ENCODE assay signal across 1 cellular context in the genomic region with DNA sequence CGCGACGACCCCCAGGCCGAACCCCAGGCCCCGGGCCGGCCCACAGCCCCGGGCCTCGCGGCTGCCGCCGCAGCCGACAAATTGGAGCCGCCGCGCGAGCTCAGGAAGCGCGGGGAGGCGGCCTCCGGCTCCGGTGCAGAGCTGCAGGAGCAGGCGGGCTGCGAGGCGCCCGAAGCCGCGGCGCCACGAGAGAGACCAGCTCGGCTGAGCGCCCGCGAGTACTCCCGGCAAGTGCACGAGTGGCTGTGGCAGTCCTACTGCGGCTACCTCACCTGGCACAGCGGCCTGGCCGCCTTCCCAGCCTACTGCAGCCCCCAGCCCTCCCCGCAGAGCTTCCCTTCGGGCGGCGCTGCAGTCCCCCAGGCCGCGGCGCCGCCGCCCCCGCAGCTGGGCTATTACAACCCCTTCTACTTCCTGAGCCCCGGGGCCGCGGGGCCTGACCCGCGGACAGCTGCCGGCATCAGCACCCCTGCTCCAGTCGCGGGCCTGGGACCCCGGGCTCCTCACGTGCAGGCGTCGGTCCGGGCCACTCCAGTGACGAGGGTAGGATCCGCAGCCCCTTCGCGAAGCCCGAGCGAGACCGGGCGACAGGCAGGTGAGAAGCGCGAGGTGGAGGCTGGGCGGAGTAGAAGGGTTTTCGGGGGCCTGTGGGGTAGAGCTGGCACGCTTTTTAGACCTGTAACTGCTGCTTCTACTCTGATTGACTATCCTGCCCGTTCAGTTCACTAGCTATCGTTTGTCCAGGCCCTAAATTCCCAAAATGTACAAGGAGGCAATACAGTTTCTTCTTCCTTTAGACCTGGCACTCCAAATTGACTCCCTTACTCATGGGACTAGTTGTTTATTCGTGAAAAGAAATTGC.
A peak's percentile ranks its signal among the peaks of the same experiment; 100 is the strongest.
TF ChIP-seq lines count a peak whose summit lies in the region.

No MANE protein-coding gene starts in this region.

TF ChIP-seq in HepG2, 621 proteins besides CTCF, POLR2A, EP300 and RAD21 (continued from another document and continues in another):
- no peak for TF ChIP-seq ZMYM3 (CRISPR knock-in tag; IDR thresholded peaks at IDR 0.05)
- no peak for TF ChIP-seq ZNF747 (CRISPR knock-in tag; IDR thresholded peaks at IDR 0.05; ENCODE audit: borderline replicate concordance)
- TF ChIP-seq ZNF644 (CRISPR knock-in tag; IDR thresholded peaks at IDR 0.05; ENCODE audit: low read depth): no peak
- TF ChIP-seq HMGA1 (CRISPR knock-in tag; conservative IDR thresholded peaks at IDR 0.05): no peak
- no peak for TF ChIP-seq POGZ (CRISPR knock-in tag; IDR thresholded peaks at IDR 0.05)
- TF ChIP-seq, protein P1, sequence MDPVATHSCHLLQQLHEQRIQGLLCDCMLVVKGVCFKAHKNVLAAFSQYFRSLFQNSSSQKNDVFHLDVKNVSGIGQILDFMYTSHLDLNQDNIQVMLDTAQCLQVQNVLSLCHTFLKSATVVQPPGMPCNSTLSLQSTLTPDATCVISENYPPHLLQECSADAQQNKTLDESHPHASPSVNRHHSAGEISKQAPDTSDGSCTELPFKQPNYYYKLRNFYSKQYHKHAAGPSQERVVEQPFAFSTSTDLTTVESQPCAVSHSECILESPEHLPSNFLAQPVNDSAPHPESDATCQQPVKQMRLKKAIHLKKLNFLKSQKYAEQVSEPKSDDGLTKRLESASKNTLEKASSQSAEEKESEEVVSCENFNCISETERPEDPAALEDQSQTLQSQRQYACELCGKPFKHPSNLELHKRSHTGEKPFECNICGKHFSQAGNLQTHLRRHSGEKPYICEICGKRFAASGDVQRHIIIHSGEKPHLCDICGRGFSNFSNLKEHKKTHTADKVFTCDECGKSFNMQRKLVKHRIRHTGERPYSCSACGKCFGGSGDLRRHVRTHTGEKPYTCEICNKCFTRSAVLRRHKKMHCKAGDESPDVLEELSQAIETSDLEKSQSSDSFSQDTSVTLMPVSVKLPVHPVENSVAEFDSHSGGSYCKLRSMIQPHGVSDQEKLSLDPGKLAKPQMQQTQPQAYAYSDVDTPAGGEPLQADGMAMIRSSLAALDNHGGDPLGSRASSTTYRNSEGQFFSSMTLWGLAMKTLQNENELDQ (CRISPR knock-in tag; IDR thresholded peaks at IDR 0.05; ENCODE audit: borderline replicate concordance): no peak
- no peak for TF ChIP-seq ZNF326 (CRISPR knock-in tag; IDR thresholded peaks at IDR 0.05; ENCODE audit: borderline replicate concordance)
- TF ChIP-seq, protein P2, sequence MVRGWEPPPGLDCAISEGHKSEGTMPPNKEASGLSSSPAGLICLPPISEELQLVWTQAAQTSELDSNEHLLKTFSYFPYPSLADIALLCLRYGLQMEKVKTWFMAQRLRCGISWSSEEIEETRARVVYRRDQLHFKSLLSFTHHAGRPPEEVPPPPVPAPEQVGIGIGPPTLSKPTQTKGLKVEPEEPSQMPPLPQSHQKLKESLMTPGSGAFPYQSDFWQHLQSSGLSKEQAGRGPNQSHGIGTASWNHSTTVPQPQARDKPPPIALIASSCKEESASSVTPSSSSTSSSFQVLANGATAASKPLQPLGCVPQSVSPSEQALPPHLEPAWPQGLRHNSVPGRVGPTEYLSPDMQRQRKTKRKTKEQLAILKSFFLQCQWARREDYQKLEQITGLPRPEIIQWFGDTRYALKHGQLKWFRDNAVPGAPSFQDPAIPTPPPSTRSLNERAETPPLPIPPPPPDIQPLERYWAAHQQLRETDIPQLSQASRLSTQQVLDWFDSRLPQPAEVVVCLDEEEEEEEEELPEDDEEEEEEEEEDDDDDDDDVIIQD (CRISPR knock-in tag; IDR thresholded peaks at IDR 0.05; ENCODE audit: low read depth): no peak
- TF ChIP-seq NFYC (CRISPR knock-in tag; IDR thresholded peaks at IDR 0.05): no peak
- TF ChIP-seq FOXO1 (CRISPR knock-in tag; IDR thresholded peaks at IDR 0.05): no peak
- TF ChIP-seq ZNF282 (IDR thresholded peaks at IDR 0.05; ENCODE audit: partially characterized antibody): no peak
- TF ChIP-seq NFIC (IDR thresholded peaks at IDR 0.05; ENCODE audit: low read length): no peak
- TF ChIP-seq ZNF75D (CRISPR knock-in tag; IDR thresholded peaks at IDR 0.05; ENCODE audit: borderline replicate concordance): no peak
- no peak; the same call in 1 of the 2 replicates for TF ChIP-seq ZNF30 (CRISPR knock-in tag; IDR thresholded peaks at IDR 0.05)
- no peak for TF ChIP-seq HDAC6 (IDR thresholded peaks at IDR 0.05; ENCODE audit: low read depth, low read length)
- TF ChIP-seq MIER3 (CRISPR knock-in tag; IDR thresholded peaks at IDR 0.05; ENCODE audit: borderline replicate concordance): no peak
- TF ChIP-seq ZNF772 (CRISPR knock-in tag; IDR thresholded peaks at IDR 0.05): peak; percentile 18; the same call in 1 of the 2 replicates
- TF ChIP-seq FOSL1 (CRISPR knock-in tag; IDR thresholded peaks at IDR 0.05; ENCODE audit: borderline replicate concordance): no peak
- no peak for TF ChIP-seq GATAD1 (CRISPR knock-in tag; IDR thresholded peaks at IDR 0.05)
- no peak for TF ChIP-seq ATM (IDR thresholded peaks at IDR 0.05; ENCODE audit: borderline replicate concordance)
- no peak for TF ChIP-seq CREM (IDR thresholded peaks at IDR 0.05)
- no peak for TF ChIP-seq CREM (CRISPR knock-in tag; IDR thresholded peaks at IDR 0.05)
- TF ChIP-seq, protein P3, sequence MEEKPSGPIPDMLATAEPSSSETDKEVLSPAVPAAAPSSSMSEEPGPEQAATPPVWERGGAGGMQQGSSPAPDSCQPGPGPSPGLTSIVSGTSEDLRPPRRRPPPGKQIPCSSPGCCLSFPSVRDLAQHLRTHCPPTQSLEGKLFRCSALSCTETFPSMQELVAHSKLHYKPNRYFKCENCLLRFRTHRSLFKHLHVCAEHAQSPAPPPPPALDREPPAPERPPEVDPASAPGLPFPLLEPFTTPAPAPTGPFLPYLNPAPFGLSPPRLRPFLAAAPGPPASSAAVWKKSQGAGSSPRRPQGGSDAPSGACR (CRISPR knock-in tag; IDR thresholded peaks at IDR 0.05): peak; percentile 38; the same call in 1 of the 2 replicates
- TF ChIP-seq, protein P4, sequence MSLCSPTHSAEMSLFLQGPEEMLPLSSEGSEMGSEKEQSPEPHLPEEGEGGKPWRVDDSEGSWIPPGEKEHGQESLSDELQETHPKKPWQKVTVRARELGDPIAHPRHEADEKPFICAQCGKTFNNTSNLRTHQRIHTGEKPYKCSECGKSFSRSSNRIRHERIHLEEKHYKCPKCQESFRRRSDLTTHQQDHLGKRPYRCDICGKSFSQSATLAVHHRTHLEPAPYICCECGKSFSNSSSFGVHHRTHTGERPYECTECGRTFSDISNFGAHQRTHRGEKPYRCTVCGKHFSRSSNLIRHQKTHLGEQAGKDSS (CRISPR knock-in tag; IDR thresholded peaks at IDR 0.05; ENCODE audit: borderline replicate concordance, low read depth): peak; percentile 16; the same call in 1 of the 2 replicates
- TF ChIP-seq ZNF143 (CRISPR knock-in tag; IDR thresholded peaks at IDR 0.05): 0 out of 2 replicates have a peak, but pooled peaks have one; percentile 45
- no peak for TF ChIP-seq FLYWCH1 (CRISPR knock-in tag; IDR thresholded peaks at IDR 0.05)
- no peak for TF ChIP-seq ZNF251 (CRISPR knock-in tag; IDR thresholded peaks at IDR 0.05)
- no peak for TF ChIP-seq LCORL (IDR thresholded peaks at IDR 0.05)
- TF ChIP-seq LCORL (CRISPR knock-in tag; IDR thresholded peaks at IDR 0.05): peak; percentile 12
- TF ChIP-seq RFXAP (CRISPR knock-in tag; IDR thresholded peaks at IDR 0.05; ENCODE audit: borderline replicate concordance): peak; percentile 35; the same call in 1 of the 2 replicates
- no peak for TF ChIP-seq REPIN1 (CRISPR knock-in tag; IDR thresholded peaks at IDR 0.05; ENCODE audit: borderline replicate concordance, low read depth)
- peak; percentile 36; the same call in 1 of the 2 replicates for TF ChIP-seq THAP11 (CRISPR knock-in tag; IDR thresholded peaks at IDR 0.05)
- TF ChIP-seq, protein P5, sequence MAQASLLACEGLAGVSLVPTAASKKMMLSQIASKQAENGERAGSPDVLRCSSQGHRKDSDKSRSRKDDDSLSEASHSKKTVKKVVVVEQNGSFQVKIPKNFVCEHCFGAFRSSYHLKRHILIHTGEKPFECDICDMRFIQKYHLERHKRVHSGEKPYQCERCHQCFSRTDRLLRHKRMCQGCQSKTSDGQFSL (CRISPR knock-in tag; IDR thresholded peaks at IDR 0.05): no peak; the same call in 1 of the 2 replicates
- TF ChIP-seq ZNF816 (CRISPR knock-in tag; IDR thresholded peaks at IDR 0.05; ENCODE audit: borderline replicate concordance): no peak
- TF ChIP-seq ZNF713 (CRISPR knock-in tag; IDR thresholded peaks at IDR 0.05): no peak
- TF ChIP-seq ZNF331 (CRISPR knock-in tag; IDR thresholded peaks at IDR 0.05): no peak
- no peak for TF ChIP-seq ZNF720 (CRISPR knock-in tag; IDR thresholded peaks at IDR 0.05)
- TF ChIP-seq, protein P6, sequence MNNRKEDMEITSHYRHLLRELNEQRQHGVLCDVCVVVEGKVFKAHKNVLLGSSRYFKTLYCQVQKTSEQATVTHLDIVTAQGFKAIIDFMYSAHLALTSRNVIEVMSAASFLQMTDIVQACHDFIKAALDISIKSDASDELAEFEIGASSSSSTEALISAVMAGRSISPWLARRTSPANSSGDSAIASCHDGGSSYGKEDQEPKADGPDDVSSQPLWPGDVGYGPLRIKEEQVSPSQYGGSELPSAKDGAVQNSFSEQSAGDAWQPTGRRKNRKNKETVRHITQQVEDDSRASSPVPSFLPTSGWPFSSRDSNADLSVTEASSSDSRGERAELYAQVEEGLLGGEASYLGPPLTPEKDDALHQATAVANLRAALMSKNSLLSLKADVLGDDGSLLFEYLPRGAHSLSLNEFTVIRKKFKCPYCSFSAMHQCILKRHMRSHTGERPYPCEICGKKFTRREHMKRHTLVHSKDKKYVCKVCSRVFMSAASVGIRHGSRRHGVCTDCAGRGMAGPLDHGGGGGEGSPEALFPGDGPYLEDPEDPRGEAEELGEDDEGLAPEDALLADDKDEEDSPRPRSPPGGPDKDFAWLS (CRISPR knock-in tag; IDR thresholded peaks at IDR 0.05; ENCODE audit: borderline replicate concordance): no peak
- no peak for TF ChIP-seq ZZZ3 (CRISPR knock-in tag; IDR thresholded peaks at IDR 0.05; ENCODE audit: borderline replicate concordance)
- no peak for TF ChIP-seq ZNF432 (CRISPR knock-in tag; IDR thresholded peaks at IDR 0.05; ENCODE audit: borderline replicate concordance)
- TF ChIP-seq MAFK (conservative IDR thresholded peaks at IDR 0.05 in 1 of 2, IDR thresholded peaks at IDR 0.05 in 1 of 2; ENCODE audit: low read length in 2 of 2): no peak
- TF ChIP-seq, protein P7, sequence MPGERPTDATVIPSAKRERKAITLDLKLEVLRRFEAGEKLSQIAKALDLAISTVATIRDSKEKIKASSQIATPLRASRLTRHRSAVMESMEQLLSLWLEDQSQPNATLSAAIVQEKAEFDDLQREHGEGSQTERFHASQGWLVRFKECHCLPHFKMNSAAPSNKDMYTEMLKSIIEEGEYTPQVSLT (CRISPR knock-in tag; IDR thresholded peaks at IDR 0.05; ENCODE audit: borderline replicate concordance, low read depth): no peak
- TF ChIP-seq ARNTL (CRISPR knock-in tag; IDR thresholded peaks at IDR 0.05): no peak
- no peak for TF ChIP-seq THYN1 (CRISPR knock-in tag; IDR thresholded peaks at IDR 0.05; ENCODE audit: borderline replicate concordance, low read depth)
- TF ChIP-seq FOXK1 (CRISPR knock-in tag; IDR thresholded peaks at IDR 0.05; ENCODE audit: borderline replicate concordance, low read depth): no peak
- peak; percentile 87; the same call in 1 of the 2 replicates for TF ChIP-seq CHCHD3 (CRISPR knock-in tag; IDR thresholded peaks at IDR 0.05)
- TF ChIP-seq, protein P8, sequence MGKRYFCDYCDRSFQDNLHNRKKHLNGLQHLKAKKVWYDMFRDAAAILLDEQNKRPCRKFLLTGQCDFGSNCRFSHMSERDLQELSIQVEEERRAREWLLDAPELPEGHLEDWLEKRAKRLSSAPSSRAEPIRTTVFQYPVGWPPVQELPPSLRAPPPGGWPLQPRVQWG (CRISPR knock-in tag; IDR thresholded peaks at IDR 0.05; ENCODE audit: borderline replicate concordance, low read depth): no peak
- no peak for TF ChIP-seq AKAP8 (CRISPR knock-in tag; IDR thresholded peaks at IDR 0.05)
- no peak for TF ChIP-seq ZNF224 (CRISPR knock-in tag; IDR thresholded peaks at IDR 0.05)
- TF ChIP-seq ZC3H4 (CRISPR knock-in tag; IDR thresholded peaks at IDR 0.05; ENCODE audit: borderline replicate concordance): no peak
- TF ChIP-seq, protein P9, sequence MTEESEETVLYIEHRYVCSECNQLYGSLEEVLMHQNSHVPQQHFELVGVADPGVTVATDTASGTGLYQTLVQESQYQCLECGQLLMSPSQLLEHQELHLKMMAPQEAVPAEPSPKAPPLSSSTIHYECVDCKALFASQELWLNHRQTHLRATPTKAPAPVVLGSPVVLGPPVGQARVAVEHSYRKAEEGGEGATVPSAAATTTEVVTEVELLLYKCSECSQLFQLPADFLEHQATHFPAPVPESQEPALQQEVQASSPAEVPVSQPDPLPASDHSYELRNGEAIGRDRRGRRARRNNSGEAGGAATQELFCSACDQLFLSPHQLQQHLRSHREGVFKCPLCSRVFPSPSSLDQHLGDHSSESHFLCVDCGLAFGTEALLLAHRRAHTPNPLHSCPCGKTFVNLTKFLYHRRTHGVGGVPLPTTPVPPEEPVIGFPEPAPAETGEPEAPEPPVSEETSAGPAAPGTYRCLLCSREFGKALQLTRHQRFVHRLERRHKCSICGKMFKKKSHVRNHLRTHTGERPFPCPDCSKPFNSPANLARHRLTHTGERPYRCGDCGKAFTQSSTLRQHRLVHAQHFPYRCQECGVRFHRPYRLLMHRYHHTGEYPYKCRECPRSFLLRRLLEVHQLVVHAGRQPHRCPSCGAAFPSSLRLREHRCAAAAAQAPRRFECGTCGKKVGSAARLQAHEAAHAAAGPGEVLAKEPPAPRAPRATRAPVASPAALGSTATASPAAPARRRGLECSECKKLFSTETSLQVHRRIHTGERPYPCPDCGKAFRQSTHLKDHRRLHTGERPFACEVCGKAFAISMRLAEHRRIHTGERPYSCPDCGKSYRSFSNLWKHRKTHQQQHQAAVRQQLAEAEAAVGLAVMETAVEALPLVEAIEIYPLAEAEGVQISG (CRISPR knock-in tag; IDR thresholded peaks at IDR 0.05): peak; percentile 60; the same call in 1 of the 2 replicates
- TF ChIP-seq POLR2G (IDR thresholded peaks at IDR 0.05; ENCODE audit: low read depth, low read length): no peak
- 0 out of 2 replicates have a peak, but pooled peaks have one; percentile 11 for TF ChIP-seq ESRRA (CRISPR knock-in tag; IDR thresholded peaks at IDR 0.05; ENCODE audit: low read depth)
- TF ChIP-seq TOPORS (CRISPR knock-in tag; IDR thresholded peaks at IDR 0.05): no peak; the same call in 1 of the 2 replicates
- no peak for TF ChIP-seq SNRNP70 (IDR thresholded peaks at IDR 0.05; ENCODE audit: low read depth, low read length)
- TF ChIP-seq ZNF543 (CRISPR knock-in tag; IDR thresholded peaks at IDR 0.05): peak; percentile 21; the same call in 1 of the 2 replicates
- TF ChIP-seq, protein P10, sequence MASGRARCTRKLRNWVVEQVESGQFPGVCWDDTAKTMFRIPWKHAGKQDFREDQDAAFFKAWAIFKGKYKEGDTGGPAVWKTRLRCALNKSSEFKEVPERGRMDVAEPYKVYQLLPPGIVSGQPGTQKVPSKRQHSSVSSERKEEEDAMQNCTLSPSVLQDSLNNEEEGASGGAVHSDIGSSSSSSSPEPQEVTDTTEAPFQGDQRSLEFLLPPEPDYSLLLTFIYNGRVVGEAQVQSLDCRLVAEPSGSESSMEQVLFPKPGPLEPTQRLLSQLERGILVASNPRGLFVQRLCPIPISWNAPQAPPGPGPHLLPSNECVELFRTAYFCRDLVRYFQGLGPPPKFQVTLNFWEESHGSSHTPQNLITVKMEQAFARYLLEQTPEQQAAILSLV (CRISPR knock-in tag; IDR thresholded peaks at IDR 0.05; ENCODE audit: borderline replicate concordance): no peak
- TF ChIP-seq, protein P11, sequence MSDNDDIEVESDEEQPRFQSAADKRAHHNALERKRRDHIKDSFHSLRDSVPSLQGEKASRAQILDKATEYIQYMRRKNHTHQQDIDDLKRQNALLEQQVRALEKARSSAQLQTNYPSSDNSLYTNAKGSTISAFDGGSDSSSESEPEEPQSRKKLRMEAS (IDR thresholded peaks at IDR 0.05): peak; percentile 74
- TF ChIP-seq ZNF33B (CRISPR knock-in tag; IDR thresholded peaks at IDR 0.05): no peak
- TF ChIP-seq KLF11 (CRISPR knock-in tag; IDR thresholded peaks at IDR 0.05): no peak
